In the genomic region with DNA sequence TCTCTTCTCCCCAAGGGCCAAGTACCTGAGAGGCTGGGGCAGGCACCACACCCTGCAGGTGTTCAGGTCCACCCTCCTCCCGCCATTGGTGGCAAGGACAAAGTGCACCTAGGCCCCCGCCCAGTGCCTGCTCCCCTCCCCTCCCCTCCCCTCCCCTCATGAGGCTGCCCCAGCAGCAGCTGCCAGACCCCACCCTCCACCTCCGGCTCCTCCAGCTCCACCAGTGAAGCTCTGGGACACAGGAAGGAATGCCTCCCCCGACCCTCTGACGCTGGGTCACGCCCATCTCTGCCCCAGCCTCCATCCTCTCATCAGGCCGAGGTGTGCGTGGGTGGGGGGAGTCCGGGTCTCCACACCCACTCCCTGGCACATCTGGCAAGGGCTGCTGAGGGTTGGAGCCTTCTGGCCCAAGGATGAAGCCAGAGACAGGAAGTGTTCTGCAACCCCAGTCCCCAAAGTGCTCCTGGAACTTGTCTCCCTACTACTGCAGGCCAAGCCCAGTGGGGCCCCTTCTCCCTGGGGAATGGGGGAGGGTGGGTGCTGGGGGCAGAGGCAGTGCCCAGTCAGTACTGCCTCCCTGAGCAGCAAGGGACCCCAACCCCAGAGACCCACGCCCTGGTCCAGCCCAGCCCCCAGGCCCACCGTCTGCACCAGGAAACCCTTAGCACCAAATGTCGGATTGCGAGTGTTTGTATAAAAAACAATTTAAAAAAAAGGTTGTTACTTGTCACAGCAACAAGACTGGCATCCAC, we compare ENCODE assay signal across 8 cellular contexts. TPM values are rescaled to one million over a fixed set of nuclear protein-coding genes. Genes with fewer than 3 reads are reported as not detected.
DNase-seq lines count a peak whose midpoint lies in the region; ATAC-seq and TF ChIP-seq lines count a peak whose summit lies in the region.

No MANE protein-coding gene starts in this region.

- peak overlapping the region in 13 of 59 donors; percentile 30 to 94 (median 77) for H3K27ac ChIP-seq in dorsolateral prefrontal cortex

- TF ChIP-seq CTCF in dorsolateral prefrontal cortex (IDR thresholded peaks at IDR 0.05 in 54 of 56, conservative IDR thresholded peaks at IDR 0.05 in 2 of 56; ENCODE audit: low read depth in 1 of 56, partially characterized antibody in 56 of 56) = no peak

- peak; percentile 85 for DNase-seq in DMS53 treated with DMSO at 0.1 percent for 48 hours (lab: John Stamatoyannopoulos, UW; ENCODE audit: unreplicated experiment)
- DNase-seq in NCI-H2171 (lab: John Stamatoyannopoulos, UW) = peak; percentile 64
- DNase-seq in amniotic epithelial cell (ENCODE audit: low read depth) = peak; percentile 29
- DNase-seq in myocyte (ENCODE audit: low read depth) = peak; percentile 58
- no peak for DNase-seq in dorsolateral prefrontal cortex

- H3K27me3 ChIP-seq in dorsolateral prefrontal cortex = no peaks in the 10 kb centered on the region

- ATAC-seq in GM19455 (IDR thresholded peaks at IDR 0.05; ENCODE audit: unreplicated experiment) (no peak), GM19463 (IDR thresholded peaks at IDR 0.05; ENCODE audit: unreplicated experiment) (no peak), HG03039 (IDR thresholded peaks at IDR 0.05; ENCODE audit: unreplicated experiment) (no peak)

- intact Hi-C loops in dorsolateral prefrontal cortex (cut with DNase I) = loop anchor here in 1 of 2 donors (1.0 to 5.0 kb wide), 3 partner anchors 22 to 251 kb away; a partner anchor contains a TSS

- peak overlapping the region in 10 of 59 donors; percentile 87 to 98 (median 96) for H3K4me3 ChIP-seq in dorsolateral prefrontal cortex

RNA-seq across cellular contexts. Expression of a gene that starts 1.6 kb away (rescaled TPM):
- 19.9 and 22.3 TPM in 2 replicates for total RNA-seq in myocyte
- polyA plus RNA-seq in myocyte (2012) = 33.8 TPM
- 10 to 100 TPM; 22.1 to 74.1 (median 40.8) TPM for total RNA-seq in dorsolateral prefrontal cortex

RNA-seq across cellular contexts. Expression of a gene that starts 11.9 kb away (rescaled TPM):
- total RNA-seq in myocyte (17.8 and 23.2 TPM in 2 replicates), dorsolateral prefrontal cortex (10 to 100 TPM; 18.7 to 37.5 (median 26.3) TPM)
- 23.9 TPM for polyA plus RNA-seq in myocyte (2012)

RNA-seq across cellular contexts. Expression of a gene that starts 21.6 kb away (rescaled TPM):
- 1.1 and 9.2 TPM in 2 replicates for total RNA-seq in myocyte
- 2.7 TPM for polyA plus RNA-seq in myocyte (2012)
- total RNA-seq in dorsolateral prefrontal cortex = 10 to 100 TPM in 38 of 120 experiments, 1 to 10 TPM in 82; 4.0 to 15.8 (median 8.8) TPM

RNA-seq across cellular contexts. Expression of a gene that starts 23.1 kb away (rescaled TPM):
- total RNA-seq in myocyte (42.4 and 49.4 TPM in 2 replicates), dorsolateral prefrontal cortex (10 to 100 TPM; 41.9 to 83.8 (median 68.3) TPM)
- 64.3 TPM for polyA plus RNA-seq in myocyte (2012)

Comparison
In these comparisons a context has a peak if more than half of its experiments do, and no peak if none do; other contexts are left out.
1. DNase-seq: peak in DMS53 treated with DMSO at 0.1 percent for 48 hours (single experiment), NCI-H2171 (single experiment), amniotic epithelial cell (single experiment) and myocyte (single experiment); none in dorsolateral prefrontal cortex (0 of 10).